In genomic region chr10:120943542-120943941, GRCh38 we compare ENCODE assay signal across 2 cellular contexts.
TF ChIP-seq lines count a peak whose summit lies in the region.

No MANE protein-coding gene starts in this region.

TF ChIP-seq in GM23338, 12 proteins besides CTCF, POLR2A, EP300 and RAD21 (continued from another document):
- TF ChIP-seq ZNF462 (CRISPR knock-in tag; IDR thresholded peaks at IDR 0.05) (no peak), ETS1 (IDR thresholded peaks at IDR 0.05) (no peak), EZH2 (IDR thresholded peaks at IDR 0.05; ENCODE audit: low read depth, unreplicated experiment) (no peak), STAT1 (IDR thresholded peaks at IDR 0.05; ENCODE audit: unreplicated experiment) (no peak), REST (IDR thresholded peaks at IDR 0.05; ENCODE audit: unreplicated experiment) (no peak)

TF ChIP-seq in endothelial cell of umbilical vein, 7 proteins besides CTCF, POLR2A, EP300 and RAD21 (continued from another document):
- TF ChIP-seq GATA2 (IDR thresholded peaks at IDR 0.05; ENCODE audit: insufficient read depth, insufficient read length, low read depth, low read length), result no peak
- no peak for TF ChIP-seq JUN (IDR thresholded peaks at IDR 0.05; ENCODE audit: borderline replicate concordance, insufficient read depth, insufficient read length, low read depth)
- TF ChIP-seq EZH2 (IDR thresholded peaks at IDR 0.05; ENCODE audit: borderline replicate concordance, low read depth, low read length, severe bottlenecking), result no peak
